Comparison of ENCODE assay signal across 10 cellular contexts in genomic region chr11:61700221-61700620, GRCh38. TPM values are rescaled to one million over a fixed set of nuclear protein-coding genes. Genes with fewer than 3 reads are reported as not detected.
A peak's percentile ranks its signal among the peaks of the same experiment; 100 is the strongest.
DNase-seq lines count a peak whose midpoint lies in the region; FAIRE-seq and TF ChIP-seq lines count a peak whose summit lies in the region.
"Had no signal": no experiment of that assay in that cellular context is flagged by ENCODE, and none has a peak within 500 bp of the region (broad histone marks: within the 10 kb centered on the region; RNA-seq: fewer than 3 reads in every experiment).

No MANE protein-coding gene starts in this region.

- peak overlapping the region; percentile 4 for H3K9ac ChIP-seq in rectal smooth muscle tissue (ENCODE audit: low read length)

- no peak for TF ChIP-seq POLR2A in Peyer's patch (IDR thresholded peaks at IDR 0.05)

- H3K27ac ChIP-seq in Peyer's patch (peak overlapping the region in 3 of 4 donors; percentile 57 to 85 (median 82)), rectal smooth muscle tissue (ENCODE audit: low read depth, low read length) (peak overlapping the region; percentile 47), substantia nigra (ENCODE audit: low read depth, low read length, poor library complexity, severe bottlenecking) (no peak overlapping the region)
- H3K27ac ChIP-seq: neutrophil had no signal

- H3K4me1 ChIP-seq in Peyer's patch (peaks cover 0 to 64% (median 28%) of the 10 kb centered on the region in 4 donors), rectal smooth muscle tissue (ENCODE audit: control insufficient read depth, insufficient read depth, low read length) (peaks cover 25% of the 10 kb centered on the region)

- H3K4me3 ChIP-seq in Peyer's patch = no peak overlapping the region
- H3K4me3 ChIP-seq in rectal smooth muscle tissue (ENCODE audit: low read length) = no peak overlapping the region

- H3K27me3 ChIP-seq in Peyer's patch (no peaks in the 10 kb centered on the region), rectal smooth muscle tissue (ENCODE audit: control insufficient read depth, insufficient read depth, low read length) (no peaks in the 10 kb centered on the region)

- FAIRE-seq in D721Med (lab: Jason Lieb, UNC) = no peak
- FAIRE-seq: GM18507 had no signal

- H3K9me3 ChIP-seq in Peyer's patch = no peaks in the 10 kb centered on the region
- H3K9me3 ChIP-seq: neutrophil had no signal

- peak; percentile 58 for DNase-seq in HCEC 1CT
- DNase-seq in Peyer's patch = peak in 2 of 3 donors; percentile 84 to 88
- DNase-seq in fibroblast of gingiva (ENCODE audit: low read depth) = peak; percentile 50
- no peak for DNase-seq in activated effector memory CD4-positive, alpha-beta T cell treated with Interleukin-2 at 50 U/mL for 16 hours
- no peak for DNase-seq in T-helper 2 cell
- no peak for DNase-seq in substantia nigra (lab: John Stamatoyannopoulos, UW)
- no peak for DNase-seq in D721Med (ENCODE audit: insufficient read length, low spot score)

- H3K36me3 ChIP-seq in Peyer's patch (no peaks in the 10 kb centered on the region), rectal smooth muscle tissue (ENCODE audit: control insufficient read depth, insufficient read depth, low read length) (no peaks in the 10 kb centered on the region)
- H3K36me3 ChIP-seq: neutrophil had no signal

- no peak for TF ChIP-seq CTCF in Peyer's patch (IDR thresholded peaks at IDR 0.05)
- TF ChIP-seq CTCF in D721Med (IDR thresholded peaks at IDR 0.05; ENCODE audit: insufficient read depth, missing control alignments) = no peak

RNA-seq across cellular contexts. Expression of gene DAGLA, which starts 20.0 kb away (rescaled TPM):
- total RNA-seq in Peyer's patch = 10 to 100 TPM in 2 of 4 donors, 1 to 10 TPM in 2; 5.8 to 18.9 (median 10.2) TPM

RNA-seq across cellular contexts. Expression of gene MYRF, which starts 52.2 kb away (rescaled TPM):
- total RNA-seq in Peyer's patch = 10 to 100 TPM; 18.2 to 80.9 (median 49.9) TPM

Comparison
In these comparisons a context has a peak if more than half of its experiments do, and no peak if none do; other contexts are left out.
1. DNase-seq: peak in HCEC 1CT (single experiment), Peyer's patch (2 of 3) and fibroblast of gingiva (single experiment); none in activated effector memory CD4-positive, alpha-beta T cell treated with Interleukin-2 at 50 U/mL for 16 hours (single experiment), T-helper 2 cell (0 of 5), substantia nigra (0 of 49) and D721Med (single experiment).